Comparison of ENCODE assay signal across 14 cellular contexts in genomic region chr12:124770725-124771124, GRCh38.
DNase-seq lines count a peak whose midpoint lies in the region; ATAC-seq, FAIRE-seq and TF ChIP-seq lines count a peak whose summit lies in the region.
"Had no signal": no experiment of that assay in that cellular context is flagged by ENCODE, and none has a peak within 500 bp of the region (broad histone marks: within the 10 kb centered on the region; RNA-seq: fewer than 3 reads in every experiment).

No MANE protein-coding gene starts in this region.

- no peak overlapping the region for H4K5ac ChIP-seq in mesendoderm (ENCODE audit: low read length)

- H3K27me3 Mint-ChIP-seq in natural killer cell treated with Interleukin-12 subunit alpha and Interleukin-12 subunit beta and Interleukin-15 and Interleukin-18, amount 100 ng/mL, for 72 hours, result peaks cover 0 to 27% of the 10 kb centered on the region in 2 donors

- H3K79me2 ChIP-seq in endothelial cell of umbilical vein (ENCODE audit: control insufficient read depth, insufficient read depth, low read length), result no peaks in the 10 kb centered on the region
- no peaks in the 10 kb centered on the region for H3K79me2 ChIP-seq in mesendoderm (ENCODE audit: control insufficient read depth, insufficient read depth, low read length)

- peaks cover 62 to 96% (median 91%) of the 10 kb centered on the region in 10 experiments for H3K4me1 ChIP-seq in BLaER1 treated with 17β-estradiol and CSF1 and Interleukin-3, amounts not matched to agents 10 nM and 100 nM
- H3K4me1 ChIP-seq in endothelial cell of umbilical vein (ENCODE audit: control insufficient read depth, extremely low read depth, insufficient read depth, low read length), result peaks cover 4% of the 10 kb centered on the region
- H3K4me1 ChIP-seq in mesendoderm (ENCODE audit: control insufficient read depth, low read depth, low read length), result no peaks in the 10 kb centered on the region

- H4K8ac ChIP-seq in mesendoderm (ENCODE audit: low read depth, low read length), result no peak overlapping the region

- TF ChIP-seq CTCF in endothelial cell of umbilical vein (IDR thresholded peaks at IDR 0.05; ENCODE audit: extremely low read depth in 1 of 2, insufficient read depth in 1 of 2, low read depth in 1 of 2, low read length in 2 of 2), result no peak

- H3K9ac ChIP-seq in BLaER1 treated with 17β-estradiol and CSF1 and Interleukin-3, amounts not matched to agents 10 nM and 100 nM, result peak overlapping the region in 2 of 11 experiments; percentile 20 to 22; a peak in 1 of 22 replicates
- no peak overlapping the region for H3K9ac ChIP-seq in endothelial cell of umbilical vein (replicated peaks; ENCODE audit: extremely low read depth, insufficient read depth, low read length)
- H3K9ac ChIP-seq in mesendoderm (ENCODE audit: low read length), result no peak overlapping the region

- no peaks in the 10 kb centered on the region for H3K9me1 ChIP-seq in endothelial cell of umbilical vein (replicated peaks; ENCODE audit: control insufficient read depth, extremely low read depth, insufficient read depth, low read length)

- no CpG with 5 or more reads among the region's 5 CpGs for WGBS in mesendoderm (ENCODE audit: extremely low coverage, insufficient coverage, low lambda C conversion rate)

- no TSS peak for BruUV-seq in endothelial cell of umbilical vein (replicated peaks; lab: Mats Ljungman, UMichigan)

- no peak overlapping the region for H3K4me3 Mint-ChIP-seq in natural killer cell treated with Interleukin-12 subunit alpha and Interleukin-12 subunit beta and Interleukin-15 and Interleukin-18, amount 100 ng/mL, for 72 hours
- H3K4me3 Mint-ChIP-seq: CD8-positive, alpha-beta memory T cell; HFFc6 had no signal

- H2AFZ ChIP-seq in endothelial cell of umbilical vein (ENCODE audit: low read depth, low read length), result no peak overlapping the region

- intact Hi-C loops in endothelial cell of umbilical vein (cut with micrococcal nuclease), result loop anchor here (1.0 to 10.0 kb wide), 3 partner anchors 446 to 863 kb away; no protein-coding TSS in a partner anchor

- H3K36me3 Mint-ChIP-seq in natural killer cell treated with Interleukin-12 subunit alpha and Interleukin-12 subunit beta and Interleukin-15 and Interleukin-18, amount 100 ng/mL, for 72 hours, result peaks cover 7% of the 10 kb centered on the region

- H3K56ac ChIP-seq in mesendoderm (ENCODE audit: low read length), result no peak overlapping the region

- H3K18ac ChIP-seq in mesendoderm (ENCODE audit: low read length), result no peak overlapping the region

- no peak overlapping the region for H3K4me3 ChIP-seq in BLaER1 treated with 17β-estradiol and CSF1 and Interleukin-3, amounts not matched to agents 10 nM and 100 nM
- H3K4me3 ChIP-seq in endothelial cell of umbilical vein (replicated peaks in 1 of 3; ENCODE audit: insufficient read depth in 1 of 3, low read depth in 1 of 3, low read length in 3 of 3) (no peak overlapping the region), mesendoderm (ENCODE audit: low read length) (no peak overlapping the region)
- H3K4me3 ChIP-seq: HAP-1 had no signal

- TF ChIP-seq POLR2A in endothelial cell of umbilical vein (IDR thresholded peaks at IDR 0.05; ENCODE audit: low read depth, low read length), result no peak

- peak overlapping the region in 9 of 11 experiments; percentile 36 to 96 (median 89); a peak in 18 of 22 replicates for H3K4me2 ChIP-seq in BLaER1 treated with 17β-estradiol and CSF1 and Interleukin-3, amounts not matched to agents 10 nM and 100 nM
- H3K4me2 ChIP-seq in endothelial cell of umbilical vein (ENCODE audit: insufficient read depth, low read length) (no peak overlapping the region), mesendoderm (ENCODE audit: low read length) (no peak overlapping the region)

- no peak for ATAC-seq in natural killer cell treated with Interleukin-12 subunit alpha and Interleukin-12 subunit beta and Interleukin-15 and Interleukin-18, amount 100 ng/mL, for 72 hours
- ATAC-seq in left lobe of liver, result no peak

- POLR2A ChIA-PET in endothelial cell of umbilical vein (lab: Charles Lee), result no interaction called here

- no peak overlapping the region for H3K23ac ChIP-seq in mesendoderm (ENCODE audit: low read length)

- H3K9me3 ChIP-seq in BLaER1 treated with 17β-estradiol and CSF1 and Interleukin-3, amounts not matched to agents 10 nM and 100 nM (replicated peaks in 1 of 11), result no peaks in the 10 kb centered on the region
- no peaks in the 10 kb centered on the region for H3K9me3 ChIP-seq in endothelial cell of umbilical vein (replicated peaks; ENCODE audit: control insufficient read depth, insufficient read depth, low read length)
- H3K9me3 ChIP-seq: BE2C, HAP-1 had no signal

- H3K36me3 ChIP-seq in BLaER1 treated with 17β-estradiol and CSF1 and Interleukin-3, amounts not matched to agents 10 nM and 100 nM, result no peaks in the 10 kb centered on the region
- no peaks in the 10 kb centered on the region for H3K36me3 ChIP-seq in endothelial cell of umbilical vein (ENCODE audit: control insufficient read depth in 2 of 2, extremely low read depth in 1 of 2, insufficient read depth in 2 of 2, low read length in 2 of 2)
- no peaks in the 10 kb centered on the region for H3K36me3 ChIP-seq in mesendoderm (ENCODE audit: control insufficient read depth, insufficient read depth, low read length)
- H3K36me3 ChIP-seq: BE2C, HAP-1 had no signal

- H2BK5ac ChIP-seq in mesendoderm (ENCODE audit: low read length), result no peak overlapping the region

- DNase-seq in LoVo (ENCODE audit: low spot score) (peak; percentile 72), endothelial cell of umbilical vein (ENCODE audit: low read depth, low spot score) (no peak), HCEC 1CT (no peak), left lobe of liver (ENCODE audit: low spot score) (no peak), mesendoderm (no peak)
- DNase-seq in natural killer cell treated with Interleukin-12 subunit alpha and Interleukin-12 subunit beta and Interleukin-15 and Interleukin-18, amount 100 ng/mL, for 72 hours (ENCODE audit: low spot score), result no peak
- DNase-seq: BE2C; CD8-positive, alpha-beta memory T cell; HFFc6 had no signal

- H3K27ac ChIP-seq in BLaER1 treated with 17β-estradiol and CSF1 and Interleukin-3, amounts not matched to agents 10 nM and 100 nM, result peak overlapping the region in 2 of 11 experiments; percentile 0 to 10; a peak in 1 of 22 replicates
- H3K27ac ChIP-seq in endothelial cell of umbilical vein (ENCODE audit: insufficient read depth, low read depth, low read length), result no peak overlapping the region
- H3K27ac ChIP-seq in mesendoderm (ENCODE audit: low read depth, low read length), result no peak overlapping the region

- H2BK120ac ChIP-seq in mesendoderm (ENCODE audit: low read depth, low read length), result no peak overlapping the region

- H4K20me1 ChIP-seq in BLaER1 treated with 17β-estradiol and CSF1 and Interleukin-3, amounts not matched to agents 10 nM and 100 nM, result peaks cover 0 to 12% (median 0%) of the 10 kb centered on the region in 11 experiments; a peak in 1 of 22 replicates
- H4K20me1 ChIP-seq in endothelial cell of umbilical vein (replicated peaks; ENCODE audit: control insufficient read depth, extremely low read depth, insufficient read depth, low read length), result no peaks in the 10 kb centered on the region

- CTCF ChIA-PET in endothelial cell of umbilical vein (lab: Charles Lee), result interaction anchor here (1.0 to 3.3 kb wide), 10 partner anchors 35 to 865 kb away, joined by 3 to 35 read pairs (median 6); partner anchors contain the start of gene NCOR2

- H2AK5ac ChIP-seq in mesendoderm (ENCODE audit: low read length), result no peak overlapping the region

- peak; percentile 4 for FAIRE-seq in endothelial cell of umbilical vein (lab: Jason Lieb, UNC)
- FAIRE-seq: A204.1, GM18507, H1 had no signal

- H3K27me3 ChIP-seq in BLaER1 treated with 17β-estradiol and CSF1 and Interleukin-3, amounts not matched to agents 10 nM and 100 nM, result no peaks in the 10 kb centered on the region; a peak in 1 of 22 replicates
- no peaks in the 10 kb centered on the region for H3K27me3 ChIP-seq in endothelial cell of umbilical vein (ENCODE audit: control insufficient read depth in 2 of 2, insufficient read depth in 2 of 2, low read length in 2 of 2)
- no peaks in the 10 kb centered on the region for H3K27me3 ChIP-seq in mesendoderm (ENCODE audit: insufficient read depth, low read length, poor library complexity)
- H3K27me3 ChIP-seq: BE2C had no signal

- no peaks in the 10 kb centered on the region for H3K9me3 Mint-ChIP-seq in natural killer cell treated with Interleukin-12 subunit alpha and Interleukin-12 subunit beta and Interleukin-15 and Interleukin-18, amount 100 ng/mL, for 72 hours

- dilution Hi-C loops in endothelial cell of umbilical vein (cut with MboI; ENCODE audit: extremely low pct_ligation_motif_present, low sequenced_read_pairs), result no loop called here

- H3K4ac ChIP-seq in mesendoderm (ENCODE audit: low read depth, low read length), result no peak overlapping the region

- H3K4me1 Mint-ChIP-seq in natural killer cell treated with Interleukin-12 subunit alpha and Interleukin-12 subunit beta and Interleukin-15 and Interleukin-18, amount 100 ng/mL, for 72 hours (ENCODE audit: low read depth in 2 of 2), result peaks cover 32 to 47% of the 10 kb centered on the region in 2 donors

- H3K27ac Mint-ChIP-seq in natural killer cell treated with Interleukin-12 subunit alpha and Interleukin-12 subunit beta and Interleukin-15 and Interleukin-18, amount 100 ng/mL, for 72 hours, result peak overlapping the region in 1 of 2 donors; percentile 97
- H3K27ac Mint-ChIP-seq: CD8-positive, alpha-beta memory T cell; HFFc6 had no signal

- no peaks in the 10 kb centered on the region for H3K79me1 ChIP-seq in mesendoderm (ENCODE audit: low read length)

- H2BK15ac ChIP-seq in mesendoderm (replicated peaks; ENCODE audit: low read depth), result no peak overlapping the region

TF ChIP-seq in endothelial cell of umbilical vein, 7 proteins besides CTCF, POLR2A, EP300 and RAD21:
- TF ChIP-seq MYC (IDR thresholded peaks at IDR 0.05; ENCODE audit: low read depth, low read length) (no peak), FOS (IDR thresholded peaks at IDR 0.05; ENCODE audit: borderline replicate concordance, insufficient read depth, low read length) (no peak), MAX (IDR thresholded peaks at IDR 0.05; ENCODE audit: insufficient read depth, insufficient read length) (no peak), JUN (IDR thresholded peaks at IDR 0.05; ENCODE audit: borderline replicate concordance, insufficient read depth, insufficient read length, low read depth) (no peak), GATA2 (IDR thresholded peaks at IDR 0.05; ENCODE audit: insufficient read depth, insufficient read length, low read depth, low read length) (no peak), EZH2 (IDR thresholded peaks at IDR 0.05; ENCODE audit: borderline replicate concordance, low read depth, low read length, severe bottlenecking) (no peak), POLR2AphosphoS5 (IDR thresholded peaks at IDR 0.05; ENCODE audit: insufficient read depth, low read depth, low read length) (no peak)
TF ChIP-seq in endothelial cell of umbilical vein: peak in this region for 0.

Comparison
In these comparisons a context has a peak if more than half of its experiments do, and no peak if none do; other contexts are left out.
1. H3K4me2 ChIP-seq: peak in BLaER1 treated with 17β-estradiol and CSF1 and Interleukin-3, amounts not matched to agents 10 nM and 100 nM (9 of 11); none in endothelial cell of umbilical vein (single experiment) and mesendoderm (single experiment).